11 cellular contexts compared by ENCODE assay signal in genomic region chr1:58577676-58578073, GRCh38. TPM values are rescaled to one million over a fixed set of nuclear protein-coding genes. Genes with fewer than 3 reads are reported as not detected.
DNase-seq lines count a peak whose midpoint lies in the region; ATAC-seq and TF ChIP-seq lines count a peak whose summit lies in the region.
"Had no signal": no experiment of that assay in that cellular context is flagged by ENCODE, and none has a peak within 500 bp of the region (broad histone marks: within the 10 kb centered on the region; RNA-seq: fewer than 3 reads in every experiment).

No MANE protein-coding gene starts in this region.

- H3K27me3 ChIP-seq in left ventricle myocardium inferior (ENCODE audit: low read depth) (peaks cover 73% of the 10 kb centered on the region), right cardiac atrium (ENCODE audit: control insufficient read depth, insufficient read depth) (no peaks in the 10 kb centered on the region), mononuclear cell (ENCODE audit: insufficient read depth, low read length) (peaks cover 49% of the 10 kb centered on the region), vagina (no peaks in the 10 kb centered on the region), MG63 (no peaks in the 10 kb centered on the region)

- intact Hi-C loops in left ventricle myocardium inferior (cut with micrococcal nuclease) (no loop called here), right cardiac atrium (cut with DNase I) (no loop called here), vagina (cut with DNase I) (no loop called here)

- H3K4me1 ChIP-seq in left ventricle myocardium inferior, result peaks cover 22% of the 10 kb centered on the region
- no peaks in the 10 kb centered on the region for H3K4me1 ChIP-seq in right cardiac atrium (ENCODE audit: control insufficient read depth, insufficient read depth, low read length)
- peaks cover 29% of the 10 kb centered on the region for H3K4me1 ChIP-seq in mononuclear cell (ENCODE audit: insufficient read depth, low read length)
- peaks cover 32% of the 10 kb centered on the region for H3K4me1 ChIP-seq in vagina
- H3K4me1 ChIP-seq: BE2C had no signal

- no peaks in the 10 kb centered on the region for H3K36me3 ChIP-seq in left ventricle myocardium inferior
- H3K36me3 ChIP-seq in vagina, result no peaks in the 10 kb centered on the region
- H3K36me3 ChIP-seq in MG63, result no peaks in the 10 kb centered on the region
- H3K36me3 ChIP-seq: BE2C had no signal

- ATAC-seq in right cardiac atrium, result no peak
- no peak for ATAC-seq in HG02571 (IDR thresholded peaks at IDR 0.05; ENCODE audit: unreplicated experiment)
- no peak for ATAC-seq in GM19328 (IDR thresholded peaks at IDR 0.05; ENCODE audit: unreplicated experiment)

- TF ChIP-seq CTCF in left ventricle myocardium inferior (IDR thresholded peaks at IDR 0.05; ENCODE audit: borderline replicate concordance) (no peak), coronary artery (IDR thresholded peaks at IDR 0.05) (no peak), vagina (IDR thresholded peaks at IDR 0.05) (no peak)

- H3K9me3 ChIP-seq in left ventricle myocardium inferior (replicated peaks) (no peaks in the 10 kb centered on the region), right cardiac atrium (ENCODE audit: control insufficient read depth, low read length) (no peaks in the 10 kb centered on the region), mononuclear cell (ENCODE audit: low read depth, low read length) (no peaks in the 10 kb centered on the region), vagina (no peaks in the 10 kb centered on the region), MG63 (no peaks in the 10 kb centered on the region)
- H3K9me3 ChIP-seq: BE2C had no signal

- peak overlapping the region; percentile 54 for H3K4me3 ChIP-seq in left ventricle myocardium inferior
- H3K4me3 ChIP-seq in right cardiac atrium (ENCODE audit: low read length), result no peak overlapping the region
- peak overlapping the region; percentile 66 for H3K4me3 ChIP-seq in coronary artery
- H3K4me3 ChIP-seq in mononuclear cell (ENCODE audit: low read length), result peak overlapping the region; percentile 40
- peak overlapping the region; percentile 49 to 56 for H3K4me3 ChIP-seq in vagina
- no peak overlapping the region for H3K4me3 ChIP-seq in MG63

- no peak for TF ChIP-seq POLR2A in vagina (IDR thresholded peaks at IDR 0.05)

- no peak overlapping the region for H3K27ac ChIP-seq in left ventricle myocardium inferior (replicated peaks)
- H3K27ac ChIP-seq in right cardiac atrium (ENCODE audit: low read length), result no peak overlapping the region
- H3K27ac ChIP-seq in coronary artery, result peak overlapping the region in 1 of 2 donors; percentile 3
- H3K27ac ChIP-seq in vagina, result peak overlapping the region; percentile 78

- 23% methylated on average over 5 of the region's 5 CpGs for WGBS in right cardiac atrium

- no peak for DNase-seq in left ventricle myocardium inferior
- no peak for DNase-seq in right cardiac atrium
- DNase-seq in coronary artery (ENCODE audit: low spot score), result no peak
- DNase-seq in vagina (ENCODE audit: extremely low spot score in 2 of 2), result no peak
- DNase-seq in MG63, result no peak
- DNase-seq: BE2C; effector CD4-positive, alpha-beta T cell had no signal

RNA-seq across cellular contexts. Expression of gene TACSTD2, which starts 0.6 kb away (rescaled TPM):
- total RNA-seq in left ventricle myocardium inferior, result 0.16 TPM
- under 1 TPM; 0.09 to 0.33 (median 0.19) TPM for total RNA-seq in right cardiac atrium
- 0.14 TPM for polyA plus RNA-seq in right cardiac atrium
- total RNA-seq in mononuclear cell, result under 0.01 TPM
- total RNA-seq in vagina, result 203 TPM
- not detected in 2 replicates for total RNA-seq in MG63 (2014; rRNA removed; shearing (Covaris generic); ENCODE audit: low replicate concordance)
- total RNA-seq: myocyte had no signal

RNA-seq across cellular contexts. Expression of gene OMA1, which starts 31.1 kb away (rescaled TPM):
- total RNA-seq in left ventricle myocardium inferior, result 36.6 TPM
- 10 to 100 TPM; 22.4 to 32.3 (median 27.3) TPM for total RNA-seq in right cardiac atrium
- polyA plus RNA-seq in right cardiac atrium, result 19.8 TPM
- 80.9 TPM for total RNA-seq in mononuclear cell
- total RNA-seq in vagina, result 19.9 TPM
- 24.3 and 58.4 TPM in 2 replicates for total RNA-seq in MG63 (2014; rRNA removed; shearing (Covaris generic); ENCODE audit: low replicate concordance)

Comparison
In these comparisons a context has a peak if more than half of its experiments do, and no peak if none do; other contexts are left out.
1. H3K4me3 ChIP-seq: peak in left ventricle myocardium inferior (single experiment), coronary artery (single experiment), mononuclear cell (single experiment) and vagina (2 of 2); none in right cardiac atrium (single experiment) and MG63 (single experiment).
2. RNA of gene TACSTD2, which starts 0.6 kb away (total RNA-seq): 203 TPM in vagina (single experiment); 0.09 to 0.33 TPM in right cardiac atrium, 0.16 TPM in left ventricle myocardium inferior (single experiment), under 0.01 TPM in mononuclear cell (single experiment) and not detected in MG63; every median in the first group is over 100 times any median in the second.